Comparison of ENCODE assay signal across 1 cellular context in genomic region chr19:9073806-9074205, GRCh38.
TF ChIP-seq lines count a peak whose summit lies in the region.

No MANE protein-coding gene starts in this region.

TF ChIP-seq in H1, 55 proteins besides CTCF, POLR2A, EP300 and RAD21:
- TF ChIP-seq POU5F1 (IDR thresholded peaks at IDR 0.05; ENCODE audit: low read depth, low read length): no peak
- TF ChIP-seq E2F6 (IDR thresholded peaks at IDR 0.05): no peak
- no peak for TF ChIP-seq ATF2 (IDR thresholded peaks at IDR 0.05; ENCODE audit: low read length)
- no peak for TF ChIP-seq SRF (IDR thresholded peaks at IDR 0.05; ENCODE audit: low read depth, low read length)
- no peak for TF ChIP-seq KDM5A (IDR thresholded peaks at IDR 0.05; ENCODE audit: low read length)
- no peak for TF ChIP-seq NRF1 (IDR thresholded peaks at IDR 0.05; ENCODE audit: low read depth, low read length)
- TF ChIP-seq CHD7 (IDR thresholded peaks at IDR 0.05; ENCODE audit: insufficient replicate concordance, low read length): no peak
- TF ChIP-seq SAP30 (IDR thresholded peaks at IDR 0.05; ENCODE audit: insufficient read depth, insufficient replicate concordance, low read length): no peak
- no peak for TF ChIP-seq KDM1A (IDR thresholded peaks at IDR 0.05; ENCODE audit: borderline replicate concordance, low read length)
- TF ChIP-seq EZH2 (IDR thresholded peaks at IDR 0.05; ENCODE audit: low read depth, low read length, severe bottlenecking): no peak
- no peak for TF ChIP-seq MAX (IDR thresholded peaks at IDR 0.05)
- no peak for TF ChIP-seq CHD1 (IDR thresholded peaks at IDR 0.05; ENCODE audit: low read depth, low read length)
- TF ChIP-seq MAFK (IDR thresholded peaks at IDR 0.05; ENCODE audit: low read depth, low read length): no peak
- TF ChIP-seq BRCA1 (IDR thresholded peaks at IDR 0.05; ENCODE audit: low read depth, low read length): no peak
- no peak for TF ChIP-seq GABPA (IDR thresholded peaks at IDR 0.05; ENCODE audit: borderline replicate concordance, insufficient read depth, low read length)
- no peak for TF ChIP-seq SIRT6 (IDR thresholded peaks at IDR 0.05; ENCODE audit: low read length)
- TF ChIP-seq ASH2L (IDR thresholded peaks at IDR 0.05; ENCODE audit: low read length): no peak
- no peak for TF ChIP-seq JUN (IDR thresholded peaks at IDR 0.05; ENCODE audit: low read depth, low read length)
- no peak for TF ChIP-seq YY1 (IDR thresholded peaks at IDR 0.05; ENCODE audit: low read depth, low read length)
- TF ChIP-seq TEAD4 (IDR thresholded peaks at IDR 0.05; ENCODE audit: low read depth, low read length): no peak
